In genomic region chr11:46210856-46211255, GRCh38 we compare ENCODE assay signal across 19 cellular contexts.
"Had no signal": no experiment of that assay in that cellular context is flagged by ENCODE, and none has a peak within 500 bp of the region (broad histone marks: within the 10 kb centered on the region; RNA-seq: fewer than 3 reads in every experiment).

No MANE protein-coding gene starts in this region.

- H3K9me3 ChIP-seq: esophagus muscularis mucosa, neutrophil, psoas muscle, right lobe of liver, stomach, thoracic aorta, transverse colon had no signal

- H3K36me3 ChIP-seq: esophagus muscularis mucosa, neutrophil, right lobe of liver, stomach, thoracic aorta, transverse colon had no signal

- H3K4me1 ChIP-seq: esophagus muscularis mucosa, psoas muscle, right lobe of liver, stomach had no signal

- H3K4me3 ChIP-seq: esophagus muscularis mucosa, lung, psoas muscle, right lobe of liver, stomach, thoracic aorta, transverse colon had no signal

- ATAC-seq: left colon, left ventricle myocardium superior had no signal

- DNase-seq: effector memory CD4-positive, alpha-beta T cell; left colon; left ventricle myocardium superior; naive B cell; psoas muscle; retina; right lobe of liver; stimulated activated CD4-positive, alpha-beta T cell treated with anti-CD3 and anti-CD28 coated beads, Interleukin-15, amount 100 ng/mL, for 24 hours; stimulated activated CD4-positive, alpha-beta T cell treated with anti-CD3 and anti-CD28 coated beads, Interleukin-1b, Interleukin-23, amount 100 ng/mL, for 48 hours; stimulated activated CD4-positive, alpha-beta T cell treated with anti-CD3 and anti-CD28 coated beads, Interleukin-4, amount 100 ng/mL, for 4 hours; stimulated activated naive CD4-positive, alpha-beta T cell; stomach; substantia nigra; transverse colon had no signal

- H3K27ac ChIP-seq: epithelial cell of prostate, esophagus muscularis mucosa, neutrophil, psoas muscle, right lobe of liver, stomach, thoracic aorta, transverse colon had no signal

- H3K27ac Mint-ChIP-seq: naive B cell had no signal

- H3K4me3 Mint-ChIP-seq: naive B cell had no signal

- H3K36me3 Mint-ChIP-seq: naive B cell had no signal

- H3K27me3 ChIP-seq: right lobe of liver had no signal

- H3K4me1 Mint-ChIP-seq: naive B cell had no signal
